Comparison of ENCODE assay signal across 18 cellular contexts in the genomic region with DNA sequence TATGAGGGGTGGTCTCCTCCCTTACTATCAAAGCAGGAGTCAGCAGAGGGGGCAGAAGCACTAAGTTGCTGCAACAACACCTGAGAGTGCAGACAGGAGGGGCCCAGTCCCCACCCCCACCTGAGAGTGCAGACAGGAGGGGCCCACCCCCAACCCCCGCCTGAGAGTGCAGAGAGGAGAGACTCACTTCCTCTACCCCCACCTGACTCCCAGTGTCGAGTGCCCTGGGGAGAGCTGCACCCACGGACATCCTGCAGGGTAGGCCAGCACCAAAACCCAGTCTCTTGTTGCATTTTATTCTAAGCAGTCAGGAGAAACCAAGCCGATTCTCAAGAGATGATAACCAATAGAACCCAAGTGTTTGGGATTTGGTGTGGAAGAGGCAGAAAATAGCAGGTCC.
"Had no signal": no experiment of that assay in that cellular context is flagged by ENCODE, and none has a peak within 500 bp of the region (broad histone marks: within the 10 kb centered on the region; RNA-seq: fewer than 3 reads in every experiment).

No MANE protein-coding gene starts in this region.

- ATAC-seq: activated CD8-positive, alpha-beta T cell treated with anti-CD3 and anti-CD28 coated beads, Interleukin-2, amount 10 ng/mL, durations not matched to agents 7 days and 5 days; body of pancreas; left colon; naive thymus-derived CD8-positive, alpha-beta T cell; stimulated activated naive CD8-positive, alpha-beta T cell treated with anti-CD3 and anti-CD28 coated beads, Interleukin-15, Interleukin-2, amounts not matched to agents 100 U/mL and 50 U/mL, for 24 hours had no signal

- DNase-seq: activated CD4-positive, alpha-beta T cell treated with anti-CD3 and anti-CD28 coated beads, Interleukin-2, amount 10 ng/mL, durations not matched to agents 7 days and 5 days; activated CD4-positive, CD25-positive, alpha-beta regulatory T cell treated with anti-CD3 and anti-CD28 coated beads, Interleukin-2, amount 50 U/mL, for 72 hours; activated CD8-positive, alpha-beta T cell treated with anti-CD3 and anti-CD28 coated beads, Interleukin-2, amount 10 ng/mL, durations not matched to agents 7 days and 5 days; activated gamma-delta T cell treated with Interleukin-2 at 50 U/mL for 16 hours; activated T-cell treated with anti-CD3 and anti-CD28 coated beads, Interleukin-2, amount 50 U/mL, for 1 hour; anterior cingulate cortex; body of pancreas; cortex of kidney; left colon; mesendoderm; naive thymus-derived CD8-positive, alpha-beta T cell; retina; stimulated activated CD4-positive, alpha-beta T cell treated with anti-CD3 and anti-CD28 coated beads, Interleukin-4, amount 100 ng/mL, for 1 hour; stimulated activated naive CD8-positive, alpha-beta T cell treated with anti-CD3 and anti-CD28 coated beads, Interleukin-15, Interleukin-2, amounts not matched to agents 100 U/mL and 50 U/mL, for 24 hours; T-helper 2 cell had no signal

- H3K4me3 Mint-ChIP-seq: activated CD4-positive, alpha-beta T cell treated with anti-CD3 and anti-CD28 coated beads, Interleukin-2, amount 10 ng/mL, durations not matched to agents 7 days and 5 days; activated CD8-positive, alpha-beta T cell treated with anti-CD3 and anti-CD28 coated beads, Interleukin-2, amount 10 ng/mL, durations not matched to agents 7 days and 5 days; activated naive CD4-positive, alpha-beta T cell treated with anti-CD3 and anti-CD28 coated beads, Interleukin-2, amount 50 U/mL, for 24 hours; naive thymus-derived CD8-positive, alpha-beta T cell; neural progenitor cell had no signal

- H3K27ac Mint-ChIP-seq: activated CD4-positive, alpha-beta T cell treated with anti-CD3 and anti-CD28 coated beads, Interleukin-2, amount 10 ng/mL, durations not matched to agents 7 days and 5 days; activated CD8-positive, alpha-beta T cell treated with anti-CD3 and anti-CD28 coated beads, Interleukin-2, amount 10 ng/mL, durations not matched to agents 7 days and 5 days; activated naive CD4-positive, alpha-beta T cell treated with anti-CD3 and anti-CD28 coated beads, Interleukin-2, amount 50 U/mL, for 24 hours; neural progenitor cell had no signal

- H3K4me1 Mint-ChIP-seq: activated CD4-positive, alpha-beta T cell treated with anti-CD3 and anti-CD28 coated beads, Interleukin-2, amount 10 ng/mL, durations not matched to agents 7 days and 5 days; activated naive CD4-positive, alpha-beta T cell treated with anti-CD3 and anti-CD28 coated beads, Interleukin-2, amount 50 U/mL, for 24 hours; neural progenitor cell had no signal

- FAIRE-seq: keratinocyte had no signal
